Comparison of ENCODE assay signal across 20 cellular contexts in genomic region chr10:71086439-71087080, GRCh38.
DNase-seq lines count a peak whose midpoint lies in the region; ATAC-seq and TF ChIP-seq lines count a peak whose summit lies in the region.
"Had no signal": no experiment of that assay in that cellular context is flagged by ENCODE, and none has a peak within 500 bp of the region (broad histone marks: within the 10 kb centered on the region; RNA-seq: fewer than 3 reads in every experiment).

No MANE protein-coding gene starts in this region.

- DNase-seq in activated effector memory CD4-positive, alpha-beta T cell treated with anti-CD3 and anti-CD28 coated beads, Interleukin-2, amount 50 U/mL, for 16 hours, result peak; percentile 27
- no peak for DNase-seq in activated effector memory CD4-positive, alpha-beta T cell treated with Interleukin-2 at 50 U/mL for 16 hours
- DNase-seq in NCI-H748 treated with DMSO at 0.1 percent for 48 hours (lab: John Stamatoyannopoulos, UW), result peak; percentile 41
- peak; percentile 5 for DNase-seq in epidermal melanocyte (ENCODE audit: insufficient read length, low spot score)
- peak; percentile 34 for DNase-seq in type B pancreatic cell (ENCODE audit: extremely low spot score, unreplicated experiment)
- DNase-seq in hippocampal formation (lab: John Stamatoyannopoulos, UW), result no peak
- DNase-seq: activated CD4-positive, alpha-beta T cell treated with anti-CD3 and anti-CD28 coated beads for 48 hours; activated T-cell treated with anti-CD3 and anti-CD28 coated beads, Interleukin-2, amount 50 U/mL, for 1 hour; hypothalamus; NCI-H524 treated with DMSO at 0.1 percent for 48 hours; nephron progenitor cell; OCI-M1; SIG-M5; small intestine; stimulated activated CD4-positive, alpha-beta T cell treated with anti-CD3 and anti-CD28 coated beads, Interleukin-4, amount 100 ng/mL, for 4 hours had no signal

- H3K36me3 Mint-ChIP-seq in type B pancreatic cell, result no peaks in the 10 kb centered on the region
- H3K36me3 Mint-ChIP-seq: activated naive CD4-positive, alpha-beta T cell treated with anti-CD3 and anti-CD28 coated beads, Interleukin-2, amount 50 U/mL, for 24 hours; mesothelial cell of epicardium; T-cell had no signal

- peaks cover 20% of the 10 kb centered on the region for H3K27me3 Mint-ChIP-seq in type B pancreatic cell

- H3K9me3 Mint-ChIP-seq in type B pancreatic cell, result no peaks in the 10 kb centered on the region
- H3K9me3 Mint-ChIP-seq: activated naive CD4-positive, alpha-beta T cell treated with anti-CD3 and anti-CD28 coated beads, Interleukin-2, amount 50 U/mL, for 24 hours; mesothelial cell of epicardium; nephron progenitor cell; T-cell had no signal

- H3K4me1 Mint-ChIP-seq in type B pancreatic cell (ENCODE audit: unreplicated experiment), result peaks cover 18% of the 10 kb centered on the region
- H3K4me1 Mint-ChIP-seq: activated naive CD4-positive, alpha-beta T cell treated with anti-CD3 and anti-CD28 coated beads, Interleukin-2, amount 50 U/mL, for 24 hours; T-cell had no signal

- TF ChIP-seq CTCF in type B pancreatic cell (conservative IDR thresholded peaks at IDR 0.05), result no peak

- ATAC-seq in HG03432 (IDR thresholded peaks at IDR 0.05; ENCODE audit: unreplicated experiment) (no peak), GM18868 (IDR thresholded peaks at IDR 0.05; ENCODE audit: unreplicated experiment) (no peak)
- ATAC-seq: T-cell had no signal

- no peak overlapping the region for H3K27ac Mint-ChIP-seq in type B pancreatic cell
- H3K27ac Mint-ChIP-seq: activated naive CD4-positive, alpha-beta T cell treated with anti-CD3 and anti-CD28 coated beads, Interleukin-2, amount 50 U/mL, for 24 hours; mesothelial cell of epicardium; nephron progenitor cell; T-cell had no signal

- no peak overlapping the region for H3K4me3 Mint-ChIP-seq in type B pancreatic cell
- H3K4me3 Mint-ChIP-seq: activated naive CD4-positive, alpha-beta T cell treated with anti-CD3 and anti-CD28 coated beads, Interleukin-2, amount 50 U/mL, for 24 hours; mesothelial cell of epicardium; nephron progenitor cell; T-cell had no signal

Comparison
In these comparisons a context has a peak if more than half of its experiments do, and no peak if none do; other contexts are left out.
1. DNase-seq: peak in activated effector memory CD4-positive, alpha-beta T cell treated with anti-CD3 and anti-CD28 coated beads, Interleukin-2, amount 50 U/mL, for 16 hours (single experiment), NCI-H748 treated with DMSO at 0.1 percent for 48 hours (single experiment), epidermal melanocyte (single experiment) and type B pancreatic cell (single experiment); none in activated effector memory CD4-positive, alpha-beta T cell treated with Interleukin-2 at 50 U/mL for 16 hours (single experiment) and hippocampal formation (0 of 2).